Comparison of ENCODE assay signal across 17 cellular contexts in the genomic region with DNA sequence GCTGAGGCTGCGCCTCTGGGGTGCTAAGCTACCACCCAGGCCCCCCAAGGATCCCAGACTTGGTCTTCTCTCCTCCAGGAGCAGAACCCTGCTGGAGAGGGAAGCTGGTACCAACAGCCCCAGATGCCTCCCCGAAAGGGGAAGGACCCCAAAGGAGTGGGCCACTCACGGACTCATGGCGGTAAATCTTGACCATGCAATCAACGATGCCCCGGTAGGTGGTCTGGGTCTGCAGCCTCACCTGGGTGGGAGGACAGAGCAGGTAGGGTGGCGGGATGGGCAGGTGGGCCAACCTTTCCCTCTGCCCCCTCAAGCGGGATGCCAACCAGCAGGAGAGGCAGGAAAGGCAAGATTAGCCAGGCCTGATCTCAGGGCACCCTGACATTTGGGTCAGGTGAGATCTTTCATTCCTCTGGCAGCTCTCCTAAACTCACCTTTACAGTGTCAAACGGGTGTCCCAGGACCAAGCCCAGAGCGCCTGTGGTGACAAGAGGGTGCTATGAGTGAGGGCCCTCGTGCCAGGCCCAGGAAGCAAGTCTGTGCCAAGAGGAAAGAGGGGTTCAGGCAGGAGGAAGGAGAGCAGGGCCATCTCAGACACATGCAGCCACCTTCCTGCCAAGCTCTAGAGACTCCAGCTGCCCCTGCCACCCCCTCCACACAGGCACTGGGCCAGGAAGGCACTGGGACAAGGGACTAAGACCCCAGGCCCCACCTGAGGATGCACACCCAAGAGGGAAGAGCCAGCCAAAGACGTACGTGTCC. TPM values are rescaled to one million over a fixed set of nuclear protein-coding genes. Genes with fewer than 3 reads are reported as not detected.
DNase-seq lines count a peak whose midpoint lies in the region; ATAC-seq and TF ChIP-seq lines count a peak whose summit lies in the region.
"Had no signal": no experiment of that assay in that cellular context is flagged by ENCODE, and none has a peak within 500 bp of the region (broad histone marks: within the 10 kb centered on the region; RNA-seq: fewer than 3 reads in every experiment).

No MANE protein-coding gene starts in this region.

- no peaks in the 10 kb centered on the region for H3K9me2 ChIP-seq in PC-3 (replicated peaks; ENCODE audit: low read length)
- H3K9me2 ChIP-seq in OCI-LY7 (ENCODE audit: insufficient read depth, low read length) = no peaks in the 10 kb centered on the region

- no peaks in the 10 kb centered on the region for H3K9me3 ChIP-seq in PC-3 (ENCODE audit: low read length)
- no peaks in the 10 kb centered on the region for H3K9me3 ChIP-seq in prostate gland
- H3K9me3 ChIP-seq in OCI-LY7 (ENCODE audit: low read length) = no peaks in the 10 kb centered on the region
- H3K9me3 ChIP-seq: heart left ventricle, transverse colon had no signal

- POLR2A ChIA-PET in PC-3 (lab: Charles Lee; ENCODE audit: unreplicated experiment) = no interaction called here
- POLR2A ChIA-PET in HEK293T (lab: Yijun Ruan, JAX) = interaction anchor here (0.7 to 16.9 kb wide), 8 partner anchors 8 to 126 kb away, joined by 3 to 264 read pairs (median 4); partner anchors contain the start of genes MALAT1, NEAT1 and POLA2
- POLR2A ChIA-PET in OCI-LY7 (lab: Charles Lee) = interaction anchor here (0.6 kb wide), 1 partner anchor 10 kb away, joined by 5 read pairs; no protein-coding TSS in a partner anchor

- no peaks in the 10 kb centered on the region for H3K36me3 Mint-ChIP-seq in activated CD8-positive, alpha-beta memory T cell treated with anti-CD3 and anti-CD28 coated beads, Interleukin-2, amount 10 ng/mL, durations not matched to agents 7 days and 5 days
- peaks cover 28% of the 10 kb centered on the region for H3K36me3 Mint-ChIP-seq in dendritic cell treated with granulocyte-macrophage colony-stimulating factor and Interleukin-4, amounts not matched to agents 40 ng/mL and 50 ng/mL, for 4 days (ENCODE audit: low read depth)

- H3K9ac ChIP-seq in PC-3 (ENCODE audit: low read length) = no peak overlapping the region

- no peaks in the 10 kb centered on the region for H4K20me1 ChIP-seq in PC-3 (ENCODE audit: low read length)
- no peaks in the 10 kb centered on the region for H4K20me1 ChIP-seq in OCI-LY7 (ENCODE audit: insufficient read depth, low read length)

- H3K4me3 ChIP-seq in PC-3 (ENCODE audit: low read length) (no peak overlapping the region), prostate gland (no peak overlapping the region), OCI-LY7 (ENCODE audit: low read depth, low read length, poor library complexity, severe bottlenecking) (no peak overlapping the region)
- H3K4me3 ChIP-seq: heart left ventricle, transverse colon had no signal

- H3K4me1 Mint-ChIP-seq in activated CD8-positive, alpha-beta memory T cell treated with anti-CD3 and anti-CD28 coated beads, Interleukin-2, amount 10 ng/mL, durations not matched to agents 7 days and 5 days = peaks cover 34% of the 10 kb centered on the region
- H3K4me1 Mint-ChIP-seq in dendritic cell treated with granulocyte-macrophage colony-stimulating factor and Interleukin-4, amounts not matched to agents 40 ng/mL and 50 ng/mL, for 4 days (ENCODE audit: low read depth) = peaks cover 70% of the 10 kb centered on the region

- BruUV-seq in PC-3 (replicated peaks; lab: Mats Ljungman, UMichigan) (no TSS peak), OCI-LY7 (replicated peaks; lab: Mats Ljungman, UMichigan) (no TSS peak)

- intact Hi-C loops in PC-3 (cut with micrococcal nuclease) (no loop called here), prostate gland (cut with DNase I) (loop anchor here (5.0 kb wide), 1 partner anchor 147 kb away; the partner anchor contains the start of gene SCYL1), OCI-LY7 (cut with micrococcal nuclease; ENCODE audit: unreplicated experiment) (no loop called here)
- intact Hi-C loops in dendritic cell treated with granulocyte-macrophage colony-stimulating factor and Interleukin-4, amounts not matched to agents 40 ng/mL and 50 ng/mL, for 4 days (cut with micrococcal nuclease) = loop anchor here (5.0 kb wide), 2 partner anchors 37 to 117 kb away; partner anchors contain the start of gene MALAT1

- H2AFZ ChIP-seq in PC-3 (ENCODE audit: low read length) (no peak overlapping the region), OCI-LY7 (ENCODE audit: low read length) (no peak overlapping the region)

- no peaks in the 10 kb centered on the region for H3K9me3 Mint-ChIP-seq in activated CD8-positive, alpha-beta memory T cell treated with anti-CD3 and anti-CD28 coated beads, Interleukin-2, amount 10 ng/mL, durations not matched to agents 7 days and 5 days (ENCODE audit: low read depth)
- no peaks in the 10 kb centered on the region for H3K9me3 Mint-ChIP-seq in dendritic cell treated with granulocyte-macrophage colony-stimulating factor and Interleukin-4, amounts not matched to agents 40 ng/mL and 50 ng/mL, for 4 days

- CTCF ChIA-PET in activated CD8-positive, alpha-beta memory T cell treated with anti-CD3 and anti-CD28 coated beads, Interleukin-2, amount 10 ng/mL, durations not matched to agents 7 days and 5 days (lab: Charles Lee) = interaction anchor here (0.6 to 3.2 kb wide), 5 partner anchors 8 to 131 kb away, joined by 3 to 11 read pairs (median 6); no protein-coding TSS in a partner anchor
- CTCF ChIA-PET in PC-3 (lab: Charles Lee) (interaction anchor here (1.1 kb wide), 1 partner anchor 9 kb away, joined by 3 read pairs; no protein-coding TSS in a partner anchor), HEK293T (lab: Yijun Ruan, JAX) (interaction anchor here (1.1 to 2.1 kb wide), 3 partner anchors 9 to 161 kb away, joined by 4 to 5 read pairs (median 5); no protein-coding TSS in a partner anchor), OCI-LY7 (lab: Charles Lee; ENCODE audit: unreplicated experiment) (interaction anchor here (0.5 kb wide), 1 partner anchor 107 kb away, joined by 3 read pairs; no protein-coding TSS in a partner anchor)

- no peak for TF ChIP-seq CTCF in PC-3 (conservative IDR thresholded peaks at IDR 0.05; ENCODE audit: low read depth, low read length)
- TF ChIP-seq CTCF in prostate gland (IDR thresholded peaks at IDR 0.05) = no peak
- TF ChIP-seq CTCF in OCI-LY7 (conservative IDR thresholded peaks at IDR 0.05; ENCODE audit: low read length) = no peak

- H3K27me3 ChIP-seq in PC-3 (ENCODE audit: low read length) (no peaks in the 10 kb centered on the region), prostate gland (replicated peaks; ENCODE audit: insufficient read depth) (no peaks in the 10 kb centered on the region)
- H3K27me3 ChIP-seq: brain microvascular endothelial cell, heart left ventricle, transverse colon had no signal

- peaks cover 43% of the 10 kb centered on the region for H3K4me1 ChIP-seq in PC-3 (ENCODE audit: insufficient read depth, low read length)
- peaks cover 4% of the 10 kb centered on the region for H3K4me1 ChIP-seq in prostate gland (replicated peaks)
- H3K4me1 ChIP-seq in OCI-LY7 (ENCODE audit: insufficient read depth, low read length, poor library complexity, severe bottlenecking) = peaks cover 42% of the 10 kb centered on the region

- H3K36me3 ChIP-seq in PC-3 (ENCODE audit: low read depth, low read length) (no peaks in the 10 kb centered on the region), prostate gland (no peaks in the 10 kb centered on the region), OCI-LY7 (ENCODE audit: insufficient read depth, low read length) (no peaks in the 10 kb centered on the region)
- H3K36me3 ChIP-seq: brain microvascular endothelial cell, heart left ventricle, transverse colon had no signal

- no peak overlapping the region for H3K4me2 ChIP-seq in PC-3 (ENCODE audit: low read length)
- no peak overlapping the region for H3K4me2 ChIP-seq in OCI-LY7 (ENCODE audit: low read length)

- H3K27me3 Mint-ChIP-seq in activated CD8-positive, alpha-beta memory T cell treated with anti-CD3 and anti-CD28 coated beads, Interleukin-2, amount 10 ng/mL, durations not matched to agents 7 days and 5 days = no peaks in the 10 kb centered on the region
- H3K27me3 Mint-ChIP-seq in dendritic cell treated with granulocyte-macrophage colony-stimulating factor and Interleukin-4, amounts not matched to agents 40 ng/mL and 50 ng/mL, for 4 days = no peaks in the 10 kb centered on the region

- no peak for TF ChIP-seq POLR2A in prostate gland (IDR thresholded peaks at IDR 0.05)

- H3K27ac Mint-ChIP-seq in activated CD8-positive, alpha-beta memory T cell treated with anti-CD3 and anti-CD28 coated beads, Interleukin-2, amount 10 ng/mL, durations not matched to agents 7 days and 5 days = no peak overlapping the region
- H3K27ac Mint-ChIP-seq in dendritic cell treated with granulocyte-macrophage colony-stimulating factor and Interleukin-4, amounts not matched to agents 40 ng/mL and 50 ng/mL, for 4 days = peak overlapping the region; percentile 98

- WGBS in prostate gland = 85% methylated on average over 13 of the region's 13 CpGs

- H3K4me3 Mint-ChIP-seq in activated CD8-positive, alpha-beta memory T cell treated with anti-CD3 and anti-CD28 coated beads, Interleukin-2, amount 10 ng/mL, durations not matched to agents 7 days and 5 days = peak overlapping the region; percentile 24
- H3K4me3 Mint-ChIP-seq in dendritic cell treated with granulocyte-macrophage colony-stimulating factor and Interleukin-4, amounts not matched to agents 40 ng/mL and 50 ng/mL, for 4 days = no peak overlapping the region

- no peaks in the 10 kb centered on the region for H3K79me2 ChIP-seq in PC-3 (ENCODE audit: low read length)
- H3K79me2 ChIP-seq in OCI-LY7 (ENCODE audit: insufficient read depth, low read depth, low read length) = no peaks in the 10 kb centered on the region

- DNase-seq in activated CD8-positive, alpha-beta memory T cell treated with anti-CD3 and anti-CD28 coated beads, Interleukin-2, amount 10 ng/mL, durations not matched to agents 7 days and 5 days = no peak
- no peak for DNase-seq in activated CD8-positive, alpha-beta memory T cell treated with anti-CD3 and anti-CD28 coated beads, Interleukin-2, amount 50 U/mL, for 4 hours
- DNase-seq in PC-3 (no peak), prostate gland (ENCODE audit: low spot score) (no peak), HEK293T (ENCODE audit: extremely low spot score) (no peak), OCI-LY7 (ENCODE audit: low spot score) (no peak)
- DNase-seq: ACHN; activated CD8-positive, alpha-beta memory T cell treated with anti-CD3 and anti-CD28 coated beads, Interleukin-2, amount 50 U/mL, for 48 hours; brain microvascular endothelial cell; Kasumi-1; NCI-H1694; NCI-H510A; stimulated activated CD4-positive, alpha-beta T cell treated with anti-CD3 and anti-CD28 coated beads, Interleukin-12 subunit alpha, Interleukin-12 subunit beta, amount 100 ng/mL, for 4 hours had no signal

- peak overlapping the region; percentile 98; the same call in 1 of the 2 replicates for H3K27ac ChIP-seq in PC-3 (ENCODE audit: low read length)
- peak overlapping the region; percentile 95 to 98 for H3K27ac ChIP-seq in prostate gland
- no peak overlapping the region for H3K27ac ChIP-seq in OCI-LY7 (ENCODE audit: low read depth, low read length, poor library complexity, severe bottlenecking)
- H3K27ac ChIP-seq: brain microvascular endothelial cell had no signal

- no peak for ATAC-seq in activated CD8-positive, alpha-beta memory T cell treated with anti-CD3 and anti-CD28 coated beads, Interleukin-2, amount 10 ng/mL, durations not matched to agents 7 days and 5 days
- ATAC-seq in PC-3 = no peak
- ATAC-seq in HG02970 (IDR thresholded peaks at IDR 0.05; ENCODE audit: low FRiP score, unreplicated experiment) = no peak
- ATAC-seq: heart left ventricle had no signal

- H3F3A ChIP-seq in PC-3 (ENCODE audit: low read length, unreplicated experiment) = peaks cover 13% of the 10 kb centered on the region

RNA-seq across cellular contexts. Expression of gene SLC25A45, which starts 2.6 kb away (rescaled TPM):
- total RNA-seq in activated CD8-positive, alpha-beta memory T cell treated with anti-CD3 and anti-CD28 coated beads, Interleukin-2, amount 10 ng/mL, durations not matched to agents 7 days and 5 days = 10 to 100 TPM; 19.4 to 25.1 TPM
- total RNA-seq in PC-3 (2014; rRNA removed) (12.7 and 13.1 TPM in 2 replicates), prostate gland (10 to 100 TPM; 11.7 to 13.3 TPM), OCI-LY7 (2022) (20.7 and 24.0 TPM in 2 replicates)
- total RNA-seq in OCI-LY7 (2014; rRNA removed; shearing (Covaris generic)) = 5.9 and 7.0 TPM in 2 replicates

RNA-seq across cellular contexts. Expression of gene FRMD8, which starts 6.6 kb away (rescaled TPM):
- 10 to 100 TPM; 52.0 to 56.7 TPM for total RNA-seq in activated CD8-positive, alpha-beta memory T cell treated with anti-CD3 and anti-CD28 coated beads, Interleukin-2, amount 10 ng/mL, durations not matched to agents 7 days and 5 days
- total RNA-seq in PC-3 (2014; rRNA removed) (68.3 and 93.2 TPM in 2 replicates), prostate gland (100 to 1,000 TPM in 1 of 2 donors, 10 to 100 TPM in 1; 36.1 to 106 TPM), OCI-LY7 (2022) (31.5 and 37.6 TPM in 2 replicates)
- total RNA-seq in OCI-LY7 (2014; rRNA removed; shearing (Covaris generic)) = 36.7 and 55.8 TPM in 2 replicates

RNA-seq across cellular contexts. Expression of gene TIGD3, which starts 25.3 kb away (rescaled TPM):
- 1 to 10 TPM; 1.1 TPM for total RNA-seq in activated CD8-positive, alpha-beta memory T cell treated with anti-CD3 and anti-CD28 coated beads, Interleukin-2, amount 10 ng/mL, durations not matched to agents 7 days and 5 days
- total RNA-seq in PC-3 (2014; rRNA removed) (1.3 and 1.6 TPM in 2 replicates), prostate gland (1 to 10 TPM in 1 of 2 donors, under 1 TPM in 1; 0.27 to 4.7 TPM), OCI-LY7 (2022) (2.0 TPM in 2 replicates)
- 2.2 and 2.7 TPM in 2 replicates for total RNA-seq in OCI-LY7 (2014; rRNA removed; shearing (Covaris generic))

RNA-seq across cellular contexts. Expression of gene NEAT1, which starts 42.7 kb away (rescaled TPM):
- total RNA-seq in activated CD8-positive, alpha-beta memory T cell treated with anti-CD3 and anti-CD28 coated beads, Interleukin-2, amount 10 ng/mL, durations not matched to agents 7 days and 5 days = 100 to 1,000 TPM; 525 to 618 TPM
- 47.9 and 96.6 TPM in 2 replicates for total RNA-seq in PC-3 (2014; rRNA removed)
- 1,000 to 10,000 TPM in 1 of 2 donors, 100 to 1,000 TPM in 1; 110 to 1,326 TPM for total RNA-seq in prostate gland
- 30.1 and 52.2 TPM in 2 replicates for total RNA-seq in OCI-LY7 (2014; rRNA removed; shearing (Covaris generic))
- total RNA-seq in OCI-LY7 (2022) = 390 and 440 TPM in 2 replicates

RNA-seq across cellular contexts. Expression of gene DPF2, which starts 46.2 kb away (rescaled TPM):
- 10 to 100 TPM; 81.4 to 87.2 TPM for total RNA-seq in activated CD8-positive, alpha-beta memory T cell treated with anti-CD3 and anti-CD28 coated beads, Interleukin-2, amount 10 ng/mL, durations not matched to agents 7 days and 5 days
- total RNA-seq in PC-3 (2014; rRNA removed) = 45.8 and 63.1 TPM in 2 replicates
- 10 to 100 TPM; 39.3 to 74.1 TPM for total RNA-seq in prostate gland
- 38.5 and 39.9 TPM in 2 replicates for total RNA-seq in OCI-LY7 (2014; rRNA removed; shearing (Covaris generic))
- 62.2 and 64.2 TPM in 2 replicates for total RNA-seq in OCI-LY7 (2022)

Comparison
In these comparisons a context has a peak if more than half of its experiments do, and no peak if none do; other contexts are left out.
1. intact Hi-C loops: an anchor here in dendritic cell treated with granulocyte-macrophage colony-stimulating factor and Interleukin-4, amounts not matched to agents 40 ng/mL and 50 ng/mL, for 4 days (5.0 kb wide) and prostate gland (5.0 kb wide); none called in PC-3 and OCI-LY7.